In the genomic region with DNA sequence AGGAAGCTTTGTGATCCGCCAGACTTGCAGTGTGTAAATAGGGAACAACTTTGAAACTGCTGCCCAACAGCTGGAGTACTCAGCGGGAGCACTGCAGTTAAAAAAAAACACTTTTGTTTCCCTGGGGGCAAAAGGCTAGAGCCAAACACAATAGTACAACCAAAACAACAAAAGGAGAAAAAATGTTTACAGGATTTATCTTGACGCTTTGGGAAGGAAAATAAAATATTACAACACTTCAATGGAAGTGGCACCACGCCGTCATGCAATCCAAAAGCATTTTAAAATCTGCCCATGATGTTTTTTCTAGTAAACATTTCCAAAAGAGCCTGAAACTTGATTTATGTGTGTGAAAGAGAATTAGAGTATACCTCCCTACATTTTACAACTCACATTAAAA, we compare ENCODE assay signal across 19 cellular contexts. TPM values are rescaled to one million over a fixed set of nuclear protein-coding genes. Genes with fewer than 3 reads are reported as not detected.
DNase-seq lines count a peak whose midpoint lies in the region; ATAC-seq and TF ChIP-seq lines count a peak whose summit lies in the region.
"Had no signal": no experiment of that assay in that cellular context is flagged by ENCODE, and none has a peak within 500 bp of the region (broad histone marks: within the 10 kb centered on the region; RNA-seq: fewer than 3 reads in every experiment).

No MANE protein-coding gene starts in this region.

- ATAC-seq in HG03097 (IDR thresholded peaks at IDR 0.05; ENCODE audit: low FRiP score, unreplicated experiment), result no peak
- ATAC-seq: foreskin keratinocyte, pancreas, PC-3 had no signal

- H3K27me3 ChIP-seq in dorsolateral prefrontal cortex, result no peaks in the 10 kb centered on the region
- H3K27me3 ChIP-seq: foreskin keratinocyte, pancreas, spleen had no signal

- intact Hi-C loops in dorsolateral prefrontal cortex (cut with DNase I), result no loop called here

- H3K4me3 ChIP-seq in dorsolateral prefrontal cortex, result peak overlapping the region in 38 of 59 donors; percentile 3 to 56 (median 30)
- H3K4me3 ChIP-seq: pancreas, spleen had no signal

- H3K27ac Mint-ChIP-seq in nephron progenitor cell, result peak overlapping the region; percentile 91
- H3K27ac Mint-ChIP-seq: activated T-helper 2 cell treated with anti-CD3 and anti-CD28 coated beads, Interferon-gamma antibody, Interleukin-2, Interleukin-4, amounts not matched to agents 10 μg/mL and 5 μg/mL and 100 μg/mL, durations not matched to agents 14 hours and 24 hours and 36 hours had no signal

- H3K4me3 Mint-ChIP-seq in nephron progenitor cell, result no peak overlapping the region

- DNase-seq in H4 (ENCODE audit: low spot score) (peak; percentile 16), NCI-H2171 treated with DMSO at 0.1 percent for 48 hours (lab: John Stamatoyannopoulos, UW) (peak; percentile 43), dorsolateral prefrontal cortex (no peak), nephron progenitor cell (no peak), NCI-H510A (lab: John Stamatoyannopoulos, UW) (no peak), KG1 (lab: John Stamatoyannopoulos, UW) (no peak)
- DNase-seq: activated CD4-positive, CD25-positive, alpha-beta regulatory T cell treated with anti-CD3 and anti-CD28 coated beads, Interleukin-2, amount 50 U/mL, for 72 hours; amniotic stem cell; cerebellar nuclear complex; foreskin keratinocyte; NCI-H1694 treated with DMSO at 0.1 percent for 48 hours; NCI-H526; pancreas; PC-3; SK-N-SH; spleen; T1000 had no signal

- peaks cover 3% of the 10 kb centered on the region for H3K9me3 Mint-ChIP-seq in nephron progenitor cell
- H3K9me3 Mint-ChIP-seq: activated T-helper 2 cell treated with anti-CD3 and anti-CD28 coated beads, Interferon-gamma antibody, Interleukin-2, Interleukin-4, amounts not matched to agents 10 μg/mL and 5 μg/mL and 100 μg/mL, durations not matched to agents 14 hours and 24 hours and 36 hours had no signal

- peak overlapping the region in 57 of 59 donors; percentile 2 to 95 (median 70) for H3K27ac ChIP-seq in dorsolateral prefrontal cortex
- H3K27ac ChIP-seq: foreskin keratinocyte, spleen had no signal

- H3K27me3 Mint-ChIP-seq in nephron progenitor cell (ENCODE audit: low read depth, poor library complexity), result no peaks in the 10 kb centered on the region

- H3K4me1 Mint-ChIP-seq in nephron progenitor cell, result peaks cover 56% of the 10 kb centered on the region

- peaks cover 27% of the 10 kb centered on the region for H3K36me3 Mint-ChIP-seq in nephron progenitor cell (ENCODE audit: low read depth)

- peak in 4 of 56 donors; percentile 4 to 11 (median 10) for TF ChIP-seq CTCF in dorsolateral prefrontal cortex (IDR thresholded peaks at IDR 0.05 in 54 of 56, conservative IDR thresholded peaks at IDR 0.05 in 2 of 56; ENCODE audit: low read depth in 1 of 56, partially characterized antibody in 56 of 56)
- no peak for TF ChIP-seq CTCF in nephron progenitor cell (IDR thresholded peaks at IDR 0.05)

RNA-seq across cellular contexts. Expression of a gene that starts 26.0 kb away (rescaled TPM):
- 20.7 and 24.4 TPM in 2 replicates for total RNA-seq in H4 (2014; rRNA removed; shearing (Covaris generic))
- total RNA-seq in dorsolateral prefrontal cortex, result 100 to 1,000 TPM in 114 of 120 experiments, 10 to 100 TPM in 6; 83.1 to 211 (median 136) TPM

Comparison
In these comparisons a context has a peak if more than half of its experiments do, and no peak if none do; other contexts are left out.
1. DNase-seq: peak in H4 (single experiment) and NCI-H2171 treated with DMSO at 0.1 percent for 48 hours (single experiment); none in dorsolateral prefrontal cortex (0 of 10), nephron progenitor cell (single experiment), NCI-H510A (single experiment) and KG1 (single experiment).